ENCODE assay signal across 1 cellular context in genomic region chr2:20540587-20541304, GRCh38.
TF ChIP-seq lines count a peak whose summit lies in the region.

No MANE protein-coding gene starts in this region.

TF ChIP-seq in H1, 55 proteins besides CTCF, POLR2A, EP300 and RAD21:
- no peak for TF ChIP-seq EGR1 (IDR thresholded peaks at IDR 0.05; ENCODE audit: borderline replicate concordance, low read depth, low read length)
- no peak for TF ChIP-seq ATF3 (IDR thresholded peaks at IDR 0.05; ENCODE audit: insufficient read depth, low read depth, low read length)
- no peak for TF ChIP-seq RFX5 (IDR thresholded peaks at IDR 0.05; ENCODE audit: borderline replicate concordance, low read depth, low read length)
- no peak for TF ChIP-seq SP1 (IDR thresholded peaks at IDR 0.05; ENCODE audit: low read depth, low read length)
- TF ChIP-seq EZH2 (IDR thresholded peaks at IDR 0.05; ENCODE audit: low read depth, low read length, severe bottlenecking) = no peak
- TF ChIP-seq RXRA (IDR thresholded peaks at IDR 0.05; ENCODE audit: insufficient read depth, low read depth, low read length) = no peak
- no peak for TF ChIP-seq BCL11A (IDR thresholded peaks at IDR 0.05; ENCODE audit: low read depth in 2 of 2, low read length in 2 of 2)
- TF ChIP-seq CEBPB (IDR thresholded peaks at IDR 0.05; ENCODE audit: low read depth, low read length) = no peak
- no peak for TF ChIP-seq POU5F1 (IDR thresholded peaks at IDR 0.05; ENCODE audit: low read depth, low read length)
- no peak for TF ChIP-seq E2F6 (IDR thresholded peaks at IDR 0.05)
- TF ChIP-seq ZNF274 (IDR thresholded peaks at IDR 0.05; ENCODE audit: borderline replicate concordance, extremely low read depth, low read length) = no peak
- TF ChIP-seq CHD1 (IDR thresholded peaks at IDR 0.05; ENCODE audit: low read depth, low read length) = no peak
- no peak for TF ChIP-seq CREB1 (IDR thresholded peaks at IDR 0.05)
